ENCODE assay signal across 9 cellular contexts in genomic region chr7:141220263-141220662, GRCh38.
A peak's percentile ranks its signal among the peaks of the same experiment; 100 is the strongest.
DNase-seq lines count a peak whose midpoint lies in the region; ATAC-seq and TF ChIP-seq lines count a peak whose summit lies in the region.
"Had no signal": no experiment of that assay in that cellular context is flagged by ENCODE, and none has a peak within 500 bp of the region (broad histone marks: within the 10 kb centered on the region; RNA-seq: fewer than 3 reads in every experiment).

No MANE protein-coding gene starts in this region.

- H3K79me2 ChIP-seq in PC-9 (ENCODE audit: low read depth) = no peaks in the 10 kb centered on the region

- no peaks in the 10 kb centered on the region for H3K9me3 ChIP-seq in body of pancreas
- H3K9me3 ChIP-seq in PC-9 (ENCODE audit: insufficient read depth, low read depth) = no peaks in the 10 kb centered on the region

- no peaks in the 10 kb centered on the region for H3K4me1 ChIP-seq in body of pancreas
- H3K4me1 ChIP-seq in PC-9 (replicated peaks; ENCODE audit: insufficient read depth) = no peaks in the 10 kb centered on the region

- TF ChIP-seq POLR2A in body of pancreas (IDR thresholded peaks at IDR 0.05) = no peak

- H3K4me3 ChIP-seq in body of pancreas = no peak overlapping the region
- no peak overlapping the region for H3K4me3 ChIP-seq in PC-9

- H2AFZ ChIP-seq in PC-9 = no peak overlapping the region

- no peak overlapping the region for H3K4me2 ChIP-seq in PC-9

- 61 to 69% methylated on average over 4 of the region's 4 CpGs for WGBS in body of pancreas, 2 donors

- no peaks in the 10 kb centered on the region for H3K9me2 ChIP-seq in PC-9 (ENCODE audit: insufficient read depth)

- intact Hi-C loops in body of pancreas (cut with DNase I) (no loop called here), PC-9 (cut with micrococcal nuclease; ENCODE audit: unreplicated experiment) (no loop called here)

- peak; percentile 29 for TF ChIP-seq CTCF in GM10266 (IDR thresholded peaks at IDR 0.05; ENCODE audit: control insufficient read depth, insufficient read depth, low read depth, missing control alignments)
- TF ChIP-seq CTCF in body of pancreas (IDR thresholded peaks at IDR 0.05) = peak in 1 of 7 experiments; percentile 14
- no peak; the same call in 1 of the 2 replicates for TF ChIP-seq CTCF in PC-9 (conservative IDR thresholded peaks at IDR 0.05)

- no TSS peak for BruUV-seq in PC-9 (replicated peaks; lab: Mats Ljungman, UMichigan)

- H3K36me3 ChIP-seq in body of pancreas (replicated peaks in 1 of 2; ENCODE audit: insufficient read depth in 1 of 2, low read depth in 2 of 2) (no peaks in the 10 kb centered on the region), PC-9 (ENCODE audit: low read depth) (no peaks in the 10 kb centered on the region)

- DNase-seq in GM10266 (ENCODE audit: extremely low spot score) = no peak
- DNase-seq in M059J (ENCODE audit: low read depth) = peak; percentile 36
- peak; percentile 38 for DNase-seq in RPMI8226
- peak; percentile 20 for DNase-seq in medulla oblongata (ENCODE audit: extremely low spot score)
- no peak for DNase-seq in body of pancreas
- DNase-seq in SKM-1 (lab: John Stamatoyannopoulos, UW; ENCODE audit: unreplicated experiment) = no peak
- DNase-seq in PC-9 = no peak
- DNase-seq: effector CD4-positive, alpha-beta T cell; left ventricle myocardium superior had no signal

- no peak for ATAC-seq in body of pancreas
- ATAC-seq: left ventricle myocardium superior had no signal

- no peaks in the 10 kb centered on the region for H3F3A ChIP-seq in PC-9 (ENCODE audit: insufficient read depth, low read depth)

- no peaks in the 10 kb centered on the region for H3K27me3 ChIP-seq in body of pancreas
- peaks cover 36% of the 10 kb centered on the region; the same call in 1 of the 2 replicates for H3K27me3 ChIP-seq in PC-9 (ENCODE audit: insufficient read depth, low read depth)

- no peak overlapping the region for H3K27ac ChIP-seq in body of pancreas
- H3K27ac ChIP-seq in PC-9 = no peak overlapping the region

- POLR2A ChIA-PET in PC-9 (lab: Charles Lee; ENCODE audit: unreplicated experiment) = no interaction called here

- CTCF ChIA-PET in PC-9 (lab: Charles Lee) = no interaction called here

- H4K20me1 ChIP-seq in PC-9 (ENCODE audit: insufficient read depth) = no peaks in the 10 kb centered on the region

Comparison
In these comparisons a context has a peak if more than half of its experiments do, and no peak if none do; other contexts are left out.
1. DNase-seq: peak in M059J (single experiment), RPMI8226 (single experiment) and medulla oblongata (single experiment); none in GM10266 (single experiment), body of pancreas (0 of 4), SKM-1 (single experiment) and PC-9 (0 of 2).